ENCODE assay signal across 1 cellular context in genomic region chr6:70566751-70567382, GRCh38.
TF ChIP-seq lines count a peak whose summit lies in the region.

Gene SDHAF4, plus strand, starts transcription at chr6:70566930. Its CDS starts 11 bp downstream, at chr6:70566941.

TF ChIP-seq in HEK293, 187 proteins besides CTCF, POLR2A, EP300 and RAD21 (continued from another document and continues in another):
- no peak for TF ChIP-seq ZNF837 (tag by site-specific recombination; IDR thresholded peaks at IDR 0.05)
- TF ChIP-seq ZNF302 (tag by site-specific recombination; IDR thresholded peaks at IDR 0.05; ENCODE audit: low read depth) = no peak
- TF ChIP-seq ZNF311 (tag by site-specific recombination; IDR thresholded peaks at IDR 0.05; ENCODE audit: borderline replicate concordance) = no peak
- TF ChIP-seq, protein P1, sequence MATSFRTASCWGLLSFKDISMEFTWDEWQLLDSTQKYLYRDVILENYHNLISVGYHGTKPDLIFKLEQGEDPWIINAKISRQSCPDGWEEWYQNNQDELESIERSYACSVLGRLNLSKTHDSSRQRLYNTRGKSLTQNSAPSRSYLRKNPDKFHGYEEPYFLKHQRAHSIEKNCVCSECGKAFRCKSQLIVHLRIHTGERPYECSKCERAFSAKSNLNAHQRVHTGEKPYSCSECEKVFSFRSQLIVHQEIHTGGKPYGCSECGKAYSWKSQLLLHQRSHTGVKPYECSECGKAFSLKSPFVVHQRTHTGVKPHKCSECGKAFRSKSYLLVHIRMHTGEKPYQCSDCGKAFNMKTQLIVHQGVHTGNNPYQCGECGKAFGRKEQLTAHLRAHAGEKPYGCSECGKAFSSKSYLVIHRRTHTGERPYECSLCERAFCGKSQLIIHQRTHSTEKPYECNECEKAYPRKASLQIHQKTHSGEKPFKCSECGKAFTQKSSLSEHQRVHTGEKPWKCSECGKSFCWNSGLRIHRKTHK (tag by site-specific recombination; IDR thresholded peaks at IDR 0.05) = no peak
- no peak for TF ChIP-seq ZNF561 (tag by site-specific recombination; IDR thresholded peaks at IDR 0.05; ENCODE audit: borderline replicate concordance)
- no peak for TF ChIP-seq ZNF239 (tag by site-specific recombination; IDR thresholded peaks at IDR 0.05)
- TF ChIP-seq HOXD13 (CRISPR knock-in tag; IDR thresholded peaks at IDR 0.05; ENCODE audit: borderline replicate concordance) = peak; percentile 46; the same call in 1 of the 2 replicates
- TF ChIP-seq ZNF23 (tag by site-specific recombination; IDR thresholded peaks at IDR 0.05; ENCODE audit: borderline replicate concordance) = no peak
- no peak for TF ChIP-seq ZNF514 (tag by site-specific recombination; IDR thresholded peaks at IDR 0.05)
- no peak for TF ChIP-seq ZNF747 (tag by site-specific recombination; IDR thresholded peaks at IDR 0.05)
- no peak for TF ChIP-seq ZNF211 (tag by site-specific recombination; IDR thresholded peaks at IDR 0.05; ENCODE audit: low read depth)
- no peak for TF ChIP-seq TCF7L2 (IDR thresholded peaks at IDR 0.05; ENCODE audit: borderline replicate concordance, low read depth, low read length)
- TF ChIP-seq ZXDB (tag by site-specific recombination; IDR thresholded peaks at IDR 0.05) = peak; percentile 81
- TF ChIP-seq ZNF510 (tag by site-specific recombination; IDR thresholded peaks at IDR 0.05; ENCODE audit: insufficient replicate concordance) = no peak
- no peak for TF ChIP-seq ZNF548 (tag by site-specific recombination; IDR thresholded peaks at IDR 0.05)
- TF ChIP-seq ZNF416 (tag by site-specific recombination; IDR thresholded peaks at IDR 0.05) = no peak
- TF ChIP-seq, protein P2, sequence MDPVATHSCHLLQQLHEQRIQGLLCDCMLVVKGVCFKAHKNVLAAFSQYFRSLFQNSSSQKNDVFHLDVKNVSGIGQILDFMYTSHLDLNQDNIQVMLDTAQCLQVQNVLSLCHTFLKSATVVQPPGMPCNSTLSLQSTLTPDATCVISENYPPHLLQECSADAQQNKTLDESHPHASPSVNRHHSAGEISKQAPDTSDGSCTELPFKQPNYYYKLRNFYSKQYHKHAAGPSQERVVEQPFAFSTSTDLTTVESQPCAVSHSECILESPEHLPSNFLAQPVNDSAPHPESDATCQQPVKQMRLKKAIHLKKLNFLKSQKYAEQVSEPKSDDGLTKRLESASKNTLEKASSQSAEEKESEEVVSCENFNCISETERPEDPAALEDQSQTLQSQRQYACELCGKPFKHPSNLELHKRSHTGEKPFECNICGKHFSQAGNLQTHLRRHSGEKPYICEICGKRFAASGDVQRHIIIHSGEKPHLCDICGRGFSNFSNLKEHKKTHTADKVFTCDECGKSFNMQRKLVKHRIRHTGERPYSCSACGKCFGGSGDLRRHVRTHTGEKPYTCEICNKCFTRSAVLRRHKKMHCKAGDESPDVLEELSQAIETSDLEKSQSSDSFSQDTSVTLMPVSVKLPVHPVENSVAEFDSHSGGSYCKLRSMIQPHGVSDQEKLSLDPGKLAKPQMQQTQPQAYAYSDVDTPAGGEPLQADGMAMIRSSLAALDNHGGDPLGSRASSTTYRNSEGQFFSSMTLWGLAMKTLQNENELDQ (tag by site-specific recombination; IDR thresholded peaks at IDR 0.05; ENCODE audit: low read depth) = no peak
- TF ChIP-seq MEIS1 (CRISPR knock-in tag; IDR thresholded peaks at IDR 0.05; ENCODE audit: borderline replicate concordance) = no peak
- TF ChIP-seq ZNF266 (tag by site-specific recombination; IDR thresholded peaks at IDR 0.05; ENCODE audit: low read depth) = no peak
- TF ChIP-seq ZNF341 (tag by site-specific recombination; IDR thresholded peaks at IDR 0.05; ENCODE audit: low read depth) = no peak
- TF ChIP-seq, protein P3, sequence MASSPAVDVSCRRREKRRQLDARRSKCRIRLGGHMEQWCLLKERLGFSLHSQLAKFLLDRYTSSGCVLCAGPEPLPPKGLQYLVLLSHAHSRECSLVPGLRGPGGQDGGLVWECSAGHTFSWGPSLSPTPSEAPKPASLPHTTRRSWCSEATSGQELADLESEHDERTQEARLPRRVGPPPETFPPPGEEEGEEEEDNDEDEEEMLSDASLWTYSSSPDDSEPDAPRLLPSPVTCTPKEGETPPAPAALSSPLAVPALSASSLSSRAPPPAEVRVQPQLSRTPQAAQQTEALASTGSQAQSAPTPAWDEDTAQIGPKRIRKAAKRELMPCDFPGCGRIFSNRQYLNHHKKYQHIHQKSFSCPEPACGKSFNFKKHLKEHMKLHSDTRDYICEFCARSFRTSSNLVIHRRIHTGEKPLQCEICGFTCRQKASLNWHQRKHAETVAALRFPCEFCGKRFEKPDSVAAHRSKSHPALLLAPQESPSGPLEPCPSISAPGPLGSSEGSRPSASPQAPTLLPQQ (tag by site-specific recombination; IDR thresholded peaks at IDR 0.05) = no peak; the same call in 1 of the 2 replicates
- peak; percentile 50; the same call in 1 of the 2 replicates for TF ChIP-seq ZBTB48 (tag by site-specific recombination; IDR thresholded peaks at IDR 0.05)
- peak; percentile 81 for TF ChIP-seq ZNF600 (tag by site-specific recombination; IDR thresholded peaks at IDR 0.05)
- no peak for TF ChIP-seq BCL11B (tag by site-specific recombination; IDR thresholded peaks at IDR 0.05; ENCODE audit: low read depth)
- TF ChIP-seq ZNF19 (tag by site-specific recombination; IDR thresholded peaks at IDR 0.05; ENCODE audit: low read depth) = no peak
- TF ChIP-seq ZNF488 (tag by site-specific recombination; IDR thresholded peaks at IDR 0.05) = no peak
- TF ChIP-seq ZNF121 (tag by site-specific recombination; IDR thresholded peaks at IDR 0.05) = no peak
- peak; percentile 100 for TF ChIP-seq GLIS2 (tag by site-specific recombination; IDR thresholded peaks at IDR 0.05)
- TF ChIP-seq, protein P4, sequence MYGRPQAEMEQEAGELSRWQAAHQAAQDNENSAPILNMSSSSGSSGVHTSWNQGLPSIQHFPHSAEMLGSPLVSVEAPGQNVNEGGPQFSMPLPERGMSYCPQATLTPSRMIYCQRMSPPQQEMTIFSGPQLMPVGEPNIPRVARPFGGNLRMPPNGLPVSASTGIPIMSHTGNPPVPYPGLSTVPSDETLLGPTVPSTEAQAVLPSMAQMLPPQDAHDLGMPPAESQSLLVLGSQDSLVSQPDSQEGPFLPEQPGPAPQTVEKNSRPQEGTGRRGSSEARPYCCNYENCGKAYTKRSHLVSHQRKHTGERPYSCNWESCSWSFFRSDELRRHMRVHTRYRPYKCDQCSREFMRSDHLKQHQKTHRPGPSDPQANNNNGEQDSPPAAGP (tag by site-specific recombination; IDR thresholded peaks at IDR 0.05) = no peak; the same call in 1 of the 2 replicates
- peak; percentile 35; the same call in 1 of the 2 replicates for TF ChIP-seq ZNF785 (tag by site-specific recombination; IDR thresholded peaks at IDR 0.05)
- TF ChIP-seq ZNF350 (tag by site-specific recombination; IDR thresholded peaks at IDR 0.05) = no peak
- no peak for TF ChIP-seq ZNF223 (tag by site-specific recombination; IDR thresholded peaks at IDR 0.05)
- no peak for TF ChIP-seq ZNF280D (tag by site-specific recombination; IDR thresholded peaks at IDR 0.05)
- TF ChIP-seq ZNF560 (tag by site-specific recombination; IDR thresholded peaks at IDR 0.05; ENCODE audit: borderline replicate concordance) = no peak
- peak; percentile 18; the same call in 1 of the 2 replicates for TF ChIP-seq ZNF324 (tag by site-specific recombination; IDR thresholded peaks at IDR 0.05)
- TF ChIP-seq ZNF558 (tag by site-specific recombination; IDR thresholded peaks at IDR 0.05) = no peak
- no peak for TF ChIP-seq ZNF48 (tag by site-specific recombination; IDR thresholded peaks at IDR 0.05)
- TF ChIP-seq ZNF114 (tag by site-specific recombination; IDR thresholded peaks at IDR 0.05) = no peak
- TF ChIP-seq HIC1 (tag by site-specific recombination; IDR thresholded peaks at IDR 0.05) = peak; percentile 64
- no peak for TF ChIP-seq ZNF202 (tag by site-specific recombination; IDR thresholded peaks at IDR 0.05; ENCODE audit: borderline replicate concordance)
- 0 out of 2 replicates have a peak, but pooled peaks have one; percentile 45 for TF ChIP-seq GLI4 (tag by site-specific recombination; IDR thresholded peaks at IDR 0.05)
- TF ChIP-seq, protein P5, sequence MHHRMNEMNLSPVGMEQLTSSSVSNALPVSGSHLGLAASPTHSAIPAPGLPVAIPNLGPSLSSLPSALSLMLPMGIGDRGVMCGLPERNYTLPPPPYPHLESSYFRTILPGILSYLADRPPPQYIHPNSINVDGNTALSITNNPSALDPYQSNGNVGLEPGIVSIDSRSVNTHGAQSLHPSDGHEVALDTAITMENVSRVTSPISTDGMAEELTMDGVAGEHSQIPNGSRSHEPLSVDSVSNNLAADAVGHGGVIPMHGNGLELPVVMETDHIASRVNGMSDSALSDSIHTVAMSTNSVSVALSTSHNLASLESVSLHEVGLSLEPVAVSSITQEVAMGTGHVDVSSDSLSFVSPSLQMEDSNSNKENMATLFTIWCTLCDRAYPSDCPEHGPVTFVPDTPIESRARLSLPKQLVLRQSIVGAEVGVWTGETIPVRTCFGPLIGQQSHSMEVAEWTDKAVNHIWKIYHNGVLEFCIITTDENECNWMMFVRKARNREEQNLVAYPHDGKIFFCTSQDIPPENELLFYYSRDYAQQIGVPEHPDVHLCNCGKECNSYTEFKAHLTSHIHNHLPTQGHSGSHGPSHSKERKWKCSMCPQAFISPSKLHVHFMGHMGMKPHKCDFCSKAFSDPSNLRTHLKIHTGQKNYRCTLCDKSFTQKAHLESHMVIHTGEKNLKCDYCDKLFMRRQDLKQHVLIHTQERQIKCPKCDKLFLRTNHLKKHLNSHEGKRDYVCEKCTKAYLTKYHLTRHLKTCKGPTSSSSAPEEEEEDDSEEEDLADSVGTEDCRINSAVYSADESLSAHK (tag by site-specific recombination; IDR thresholded peaks at IDR 0.05) = no peak
- TF ChIP-seq SCRT1 (tag by site-specific recombination; IDR thresholded peaks at IDR 0.05; ENCODE audit: borderline replicate concordance) = no peak
- TF ChIP-seq ZBTB11 (tag by site-specific recombination; conservative IDR thresholded peaks at IDR 0.05; ENCODE audit: low read depth) = peak; percentile 63
